ENCODE assay signal across 12 cellular contexts in the genomic region with DNA sequence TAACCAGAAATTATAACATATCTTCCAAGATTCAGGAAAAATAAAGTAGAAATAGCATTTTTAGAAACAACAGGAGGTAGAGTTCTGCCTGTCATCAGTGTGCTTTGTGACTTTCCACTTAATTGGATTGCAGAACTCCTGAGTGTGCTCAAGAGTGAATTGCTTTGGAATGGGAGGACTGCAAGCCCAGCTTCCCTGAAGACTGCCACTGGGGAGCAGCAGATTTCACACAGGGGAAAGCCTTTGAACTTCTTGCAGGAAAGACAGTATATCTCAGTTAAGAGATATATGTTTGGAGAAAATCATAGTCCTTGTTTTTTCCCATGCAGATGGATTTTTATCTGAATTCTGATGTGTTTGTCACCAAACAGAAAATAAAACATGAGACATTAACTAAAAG.
A peak's percentile ranks its signal among the peaks of the same experiment; 100 is the strongest.
DNase-seq lines count a peak whose midpoint lies in the region; ATAC-seq and TF ChIP-seq lines count a peak whose summit lies in the region.
"Had no signal": no experiment of that assay in that cellular context is flagged by ENCODE, and none has a peak within 500 bp of the region (broad histone marks: within the 10 kb centered on the region; RNA-seq: fewer than 3 reads in every experiment).

No MANE protein-coding gene starts in this region.

- H3K9me3 ChIP-seq in heart left ventricle (peaks cover 0 to 6% (median 0%) of the 10 kb centered on the region in 12 donors), adipocyte (ENCODE audit: control insufficient read depth, low read length) (no peaks in the 10 kb centered on the region), hepatocyte (ENCODE audit: low read depth) (no peaks in the 10 kb centered on the region)
- H3K9me3 ChIP-seq in CD8-positive, alpha-beta memory T cell (ENCODE audit: low read length): no peaks in the 10 kb centered on the region

- no peak overlapping the region for H3K9ac ChIP-seq in adipocyte (ENCODE audit: low read length)

- H3K27ac Mint-ChIP-seq in CD8-positive, alpha-beta memory T cell: no peak overlapping the region

- no peaks in the 10 kb centered on the region for H3K27me3 ChIP-seq in heart left ventricle
- H3K27me3 ChIP-seq in adipocyte (replicated peaks; ENCODE audit: control insufficient read depth, insufficient read depth, low read length): no peaks in the 10 kb centered on the region
- no peaks in the 10 kb centered on the region for H3K27me3 ChIP-seq in hepatocyte
- H3K27me3 ChIP-seq in CD8-positive, alpha-beta memory T cell (ENCODE audit: insufficient read depth, low read length, poor library complexity, severe bottlenecking): no peaks in the 10 kb centered on the region
- H3K27me3 ChIP-seq: dorsolateral prefrontal cortex had no signal

- CTCF ChIA-PET in CD8-positive, alpha-beta memory T cell (lab: Charles Lee): no interaction called here

- no peak for TF ChIP-seq POLR2A in heart left ventricle (IDR thresholded peaks at IDR 0.05)

- H3K4me1 ChIP-seq in heart left ventricle (no peaks in the 10 kb centered on the region), adipocyte (ENCODE audit: control insufficient read depth, insufficient read depth, low read length) (no peaks in the 10 kb centered on the region), hepatocyte (ENCODE audit: insufficient read depth) (no peaks in the 10 kb centered on the region)
- no peaks in the 10 kb centered on the region for H3K4me1 ChIP-seq in CD8-positive, alpha-beta memory T cell (ENCODE audit: insufficient read depth, low read length)

- no peak overlapping the region for H2AFZ ChIP-seq in hepatocyte

- H3K4me3 ChIP-seq in heart left ventricle: no peak overlapping the region
- no peak overlapping the region for H3K4me3 ChIP-seq in adipocyte (ENCODE audit: low read length)
- H3K4me3 ChIP-seq in hepatocyte: no peak overlapping the region
- no peak overlapping the region for H3K4me3 ChIP-seq in CD8-positive, alpha-beta memory T cell (ENCODE audit: low read length)
- H3K4me3 ChIP-seq: dorsolateral prefrontal cortex, smooth muscle cell had no signal

- no peak overlapping the region for H3K4me2 ChIP-seq in hepatocyte
- H3K4me2 ChIP-seq: smooth muscle cell had no signal

- TF ChIP-seq CTCF in heart left ventricle (IDR thresholded peaks at IDR 0.05) (peak in 10 of 12 donors; percentile 5 to 44 (median 36)), hepatocyte (IDR thresholded peaks at IDR 0.05; ENCODE audit: poor library complexity) (peak; percentile 48), omental fat pad (IDR thresholded peaks at IDR 0.05) (no peak)

- intact Hi-C loops in heart left ventricle (cut with DNase I) (loop anchor here in 4 of 10 donors (10.0 kb wide), 2 partner anchors 59 to 229 kb away; no protein-coding TSS in a partner anchor), Right ventricle myocardium inferior (cut with DNase I) (loop anchor here (5.0 kb wide), 2 partner anchors 122 to 232 kb away; no protein-coding TSS in a partner anchor)

- peak in 3 of 4 donors; percentile 52 to 73 (median 59) for ATAC-seq in heart left ventricle
- no peak for ATAC-seq in Right ventricle myocardium inferior
- no peak for ATAC-seq in omental fat pad (ENCODE audit: low FRiP score)
- ATAC-seq in GM18870 (IDR thresholded peaks at IDR 0.05; ENCODE audit: unreplicated experiment): no peak

- DNase-seq in heart left ventricle (no peak), Right ventricle myocardium inferior (ENCODE audit: missing footprints) (no peak), adipocyte (ENCODE audit: low read depth) (peak; percentile 40), hepatocyte (ENCODE audit: low spot score) (peak; percentile 43), omental fat pad (ENCODE audit: low spot score) (no peak), DMS79 (lab: John Stamatoyannopoulos, UW) (no peak)
- DNase-seq in CD8-positive, alpha-beta memory T cell: no peak
- DNase-seq: dorsolateral prefrontal cortex; NCI-H2081; stimulated activated naive CD4-positive, alpha-beta T cell had no signal

- H4K20me1 ChIP-seq in hepatocyte (ENCODE audit: insufficient read depth, poor library complexity, severe bottlenecking): no peaks in the 10 kb centered on the region

- H3K4me3 Mint-ChIP-seq in CD8-positive, alpha-beta memory T cell: no peak overlapping the region

- H3K79me2 ChIP-seq in hepatocyte: no peaks in the 10 kb centered on the region

- peaks cover 0 to 7% (median 0%) of the 10 kb centered on the region in 5 donors for H3K9me3 Mint-ChIP-seq in CD8-positive, alpha-beta memory T cell

- H3K27me3 Mint-ChIP-seq in CD8-positive, alpha-beta memory T cell: peaks cover 11 to 13% of the 10 kb centered on the region in 2 donors

- no peaks in the 10 kb centered on the region for H3K9me2 ChIP-seq in hepatocyte (replicated peaks; ENCODE audit: insufficient read depth)

- H3K4me1 Mint-ChIP-seq in CD8-positive, alpha-beta memory T cell: no peaks in the 10 kb centered on the region

- no peak overlapping the region for H3K27ac ChIP-seq in heart left ventricle
- no peak overlapping the region for H3K27ac ChIP-seq in hepatocyte
- no peak overlapping the region for H3K27ac ChIP-seq in CD8-positive, alpha-beta memory T cell (ENCODE audit: low read depth, low read length)
- H3K27ac ChIP-seq: dorsolateral prefrontal cortex had no signal

- no peaks in the 10 kb centered on the region for H3K36me3 ChIP-seq in heart left ventricle
- H3K36me3 ChIP-seq in adipocyte (ENCODE audit: control insufficient read depth, insufficient read depth, low read length, severe bottlenecking): no peaks in the 10 kb centered on the region
- H3K36me3 ChIP-seq in hepatocyte (replicated peaks; ENCODE audit: insufficient read depth, low read depth): no peaks in the 10 kb centered on the region
- no peaks in the 10 kb centered on the region for H3K36me3 ChIP-seq in CD8-positive, alpha-beta memory T cell (ENCODE audit: insufficient read depth, low read length)

- POLR2A ChIA-PET in CD8-positive, alpha-beta memory T cell (lab: Charles Lee): no interaction called here

- H3K36me3 Mint-ChIP-seq in CD8-positive, alpha-beta memory T cell: no peaks in the 10 kb centered on the region

Comparison
In these comparisons a context has a peak if more than half of its experiments do, and no peak if none do; other contexts are left out.
1. ATAC-seq: peak in heart left ventricle (3 of 4); none in Right ventricle myocardium inferior (single experiment), omental fat pad (single experiment) and GM18870 (single experiment).
2. DNase-seq: peak in adipocyte (single experiment) and hepatocyte (single experiment); none in heart left ventricle (0 of 5), Right ventricle myocardium inferior (single experiment), CD8-positive, alpha-beta memory T cell (0 of 5), omental fat pad (single experiment) and DMS79 (single experiment).
3. CTCF ChIP-seq: peak in heart left ventricle (10 of 12) and hepatocyte (single experiment); none in omental fat pad (0 of 3).